8 cellular contexts compared by ENCODE assay signal in the genomic region with DNA sequence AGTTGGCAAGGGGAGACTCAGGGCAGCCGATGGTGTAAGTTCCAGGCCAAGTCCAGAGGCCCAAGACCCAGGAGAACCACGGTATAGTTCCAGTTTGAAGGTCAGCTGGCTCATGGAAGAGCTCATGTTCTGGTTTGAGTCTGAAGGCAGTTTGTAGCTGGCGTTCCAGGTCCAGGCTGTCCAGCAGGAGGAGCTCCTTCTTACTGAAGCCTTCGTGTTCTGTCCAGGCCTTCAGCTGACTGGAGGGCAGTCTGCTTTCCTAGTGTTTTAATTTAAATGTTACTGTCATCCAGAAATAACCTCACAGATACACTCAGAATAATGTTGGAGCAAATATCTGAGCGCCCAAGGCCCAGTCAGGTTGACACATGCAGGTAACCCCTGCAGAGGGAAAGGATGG. TPM values are rescaled to one million over a fixed set of nuclear protein-coding genes. Genes with fewer than 3 reads are reported as not detected.
DNase-seq lines count a peak whose midpoint lies in the region; ATAC-seq and TF ChIP-seq lines count a peak whose summit lies in the region.

No MANE protein-coding gene starts in this region.

- H3K4me3 ChIP-seq in uterus, result no peak overlapping the region

- POLR2A ChIA-PET in activated CD4-positive, alpha-beta memory T cell treated with anti-CD3 and anti-CD28 coated beads for 36 hours (lab: Charles Lee), result no interaction called here

- H3K9me3 ChIP-seq in uterus, result no peaks in the 10 kb centered on the region

- TF ChIP-seq POLR2A in uterus (IDR thresholded peaks at IDR 0.05), result no peak

- H3K36me3 Mint-ChIP-seq in activated naive CD4-positive, alpha-beta T cell treated with anti-CD3 and anti-CD28 coated beads, Interleukin-2, amount 50 U/mL, for 24 hours, result peaks cover 10% of the 10 kb centered on the region
- H3K36me3 Mint-ChIP-seq in activated CD4-positive, alpha-beta memory T cell treated with anti-CD3 and anti-CD28 coated beads for 36 hours, result peaks cover 22% of the 10 kb centered on the region

- H3K27ac Mint-ChIP-seq in activated naive CD4-positive, alpha-beta T cell treated with anti-CD3 and anti-CD28 coated beads, Interleukin-2, amount 50 U/mL, for 24 hours, result peak overlapping the region; percentile 83
- no peak overlapping the region for H3K27ac Mint-ChIP-seq in activated CD4-positive, alpha-beta memory T cell treated with anti-CD3 and anti-CD28 coated beads for 36 hours

- intact Hi-C loops in uterus (cut with DNase I; ENCODE audit: low total_unique reads), result no loop called here
- intact Hi-C loops in activated CD4-positive, alpha-beta memory T cell treated with anti-CD3 and anti-CD28 coated beads for 36 hours (cut with micrococcal nuclease), result no loop called here

- H3K4me1 Mint-ChIP-seq in activated naive CD4-positive, alpha-beta T cell treated with anti-CD3 and anti-CD28 coated beads, Interleukin-2, amount 50 U/mL, for 24 hours, result peaks cover 49% of the 10 kb centered on the region
- peaks cover 33% of the 10 kb centered on the region for H3K4me1 Mint-ChIP-seq in activated CD4-positive, alpha-beta memory T cell treated with anti-CD3 and anti-CD28 coated beads for 36 hours (ENCODE audit: low read depth)

- no peaks in the 10 kb centered on the region for H3K36me3 ChIP-seq in uterus

- CTCF ChIA-PET in activated CD4-positive, alpha-beta memory T cell treated with anti-CD3 and anti-CD28 coated beads for 36 hours (lab: Charles Lee), result interaction anchor here (2.2 kb wide), 1 partner anchor 37 kb away, joined by 7 read pairs; no protein-coding TSS in a partner anchor

- peaks cover 17 to 22% of the 10 kb centered on the region in 2 donors for H3K4me1 ChIP-seq in uterus

- H3K9me3 Mint-ChIP-seq in activated naive CD4-positive, alpha-beta T cell treated with anti-CD3 and anti-CD28 coated beads, Interleukin-2, amount 50 U/mL, for 24 hours, result no peaks in the 10 kb centered on the region
- no peaks in the 10 kb centered on the region for H3K9me3 Mint-ChIP-seq in activated CD4-positive, alpha-beta memory T cell treated with anti-CD3 and anti-CD28 coated beads for 36 hours

- no peak for DNase-seq in activated naive CD4-positive, alpha-beta T cell (lab: John Stamatoyannopoulos, UW)
- DNase-seq in islet precursor cell (peak; percentile 77), uterus (peak in 1 of 2 donors; percentile 59), NCI-H510A treated with DMSO at 0.1 percent for 48 hours (lab: John Stamatoyannopoulos, UW) (no peak)
- no peak for DNase-seq in activated CD4-positive, alpha-beta memory T cell treated with anti-CD3 and anti-CD28 coated beads for 36 hours

- TF ChIP-seq CTCF in uterus (IDR thresholded peaks at IDR 0.05), result peak; percentile 40 to 57 (median 48)

- H3K27me3 ChIP-seq in uterus, result no peaks in the 10 kb centered on the region

- no peak for ATAC-seq in HG02970 (IDR thresholded peaks at IDR 0.05; ENCODE audit: low FRiP score, unreplicated experiment)

- no peaks in the 10 kb centered on the region for H3K27me3 Mint-ChIP-seq in activated naive CD4-positive, alpha-beta T cell treated with anti-CD3 and anti-CD28 coated beads, Interleukin-2, amount 50 U/mL, for 24 hours
- H3K27me3 Mint-ChIP-seq in activated CD4-positive, alpha-beta memory T cell treated with anti-CD3 and anti-CD28 coated beads for 36 hours, result no peaks in the 10 kb centered on the region

- peak overlapping the region; percentile 42 for H3K27ac ChIP-seq in angular gyrus (ENCODE audit: low read depth, low read length)
- H3K27ac ChIP-seq in uterus, result peak overlapping the region; percentile 86 to 99

- H3K4me3 Mint-ChIP-seq in activated naive CD4-positive, alpha-beta T cell treated with anti-CD3 and anti-CD28 coated beads, Interleukin-2, amount 50 U/mL, for 24 hours, result peak overlapping the region; percentile 71
- no peak overlapping the region for H3K4me3 Mint-ChIP-seq in activated CD4-positive, alpha-beta memory T cell treated with anti-CD3 and anti-CD28 coated beads for 36 hours

RNA-seq across cellular contexts. Expression of a gene that starts 4.2 kb away (rescaled TPM):
- 100 to 1,000 TPM; 139 to 624 (median 446) TPM for total RNA-seq in uterus
- 10 to 100 TPM; 69.5 to 69.9 TPM for total RNA-seq in activated CD4-positive, alpha-beta memory T cell treated with anti-CD3 and anti-CD28 coated beads for 36 hours

RNA-seq across cellular contexts. Expression of a gene that starts 39.9 kb away (rescaled TPM):
- 10 to 100 TPM in 3 of 4 donors, 1 to 10 TPM in 1; 6.1 to 39.4 (median 26.7) TPM for total RNA-seq in uterus
- 10 to 100 TPM; 22.3 to 27.1 TPM for total RNA-seq in activated CD4-positive, alpha-beta memory T cell treated with anti-CD3 and anti-CD28 coated beads for 36 hours
